24 cellular contexts compared by ENCODE assay signal in genomic region chr2:20203521-20204225, GRCh38. TPM values are rescaled to one million over a fixed set of nuclear protein-coding genes. Genes with fewer than 3 reads are reported as not detected.
"Had no signal": no experiment of that assay in that cellular context is flagged by ENCODE, and none has a peak within 500 bp of the region (broad histone marks: within the 10 kb centered on the region; RNA-seq: fewer than 3 reads in every experiment).

No MANE protein-coding gene starts in this region.

- H3K9me3 ChIP-seq: body of pancreas had no signal

- ATAC-seq: activated CD8-positive, alpha-beta T cell treated with anti-CD3 and anti-CD28 coated beads, Interleukin-2, amount 10 ng/mL, durations not matched to agents 7 days and 5 days; body of pancreas; Panc1; WTC11 had no signal

- H3K4me3 ChIP-seq: body of pancreas had no signal

- H3K27me3 ChIP-seq: body of pancreas had no signal

- DNase-seq: activated CD4-positive, alpha-beta T cell treated with anti-CD3 and anti-CD28 coated beads for 48 hours; activated CD4-positive, alpha-beta T cell treated with anti-CD3 and anti-CD28 coated beads, Interleukin-2, amount 50 U/mL, for 4 hours; activated CD4-positive, CD25-positive, alpha-beta regulatory T cell treated with anti-CD3 and anti-CD28 coated beads, Interleukin-2, amount 50 U/mL, for 72 hours; activated CD8-positive, alpha-beta memory T cell treated with anti-CD3 and anti-CD28 coated beads, Interleukin-2, amount 50 U/mL, for 48 hours; activated CD8-positive, alpha-beta T cell treated with anti-CD3 and anti-CD28 coated beads, Interleukin-2, amount 10 ng/mL, durations not matched to agents 7 days and 5 days; activated naive CD4-positive, alpha-beta T cell treated with anti-CD3 and anti-CD28 coated beads, Interleukin-2, amount 50 U/mL, for 16 hours; activated T-cell treated with anti-CD3 and anti-CD28 coated beads, Interleukin-2, amount 50 U/mL, for 1 hour; aorta; body of pancreas; Karpas-422; MM.1S; NCI-H1105; NCI-H1436; NCI-H1694 treated with DMSO at 0.1 percent for 48 hours; NCI-H2029 treated with DMSO at 0.1 percent for 48 hours; NCI-H345; NCI-H510A; NCI-H69; NK-92 treated with Interleukin-12 subunit alpha and Interleukin-12 subunit beta, amount 100 ng/mL, for 24 hours; OCI-M1; RPMI8226; SHP77 treated with DMSO at 0.1 percent for 48 hours had no signal

- H3K27ac ChIP-seq: body of pancreas had no signal

RNA-seq across cellular contexts. Expression of gene SDC1, which starts 21.3 kb away (rescaled TPM):
- total RNA-seq: activated CD8-positive, alpha-beta T cell treated with anti-CD3 and anti-CD28 coated beads, Interleukin-2, amount 10 ng/mL, durations not matched to agents 7 days and 5 days had no signal
